ENCODE assay signal across 11 cellular contexts in the genomic region with DNA sequence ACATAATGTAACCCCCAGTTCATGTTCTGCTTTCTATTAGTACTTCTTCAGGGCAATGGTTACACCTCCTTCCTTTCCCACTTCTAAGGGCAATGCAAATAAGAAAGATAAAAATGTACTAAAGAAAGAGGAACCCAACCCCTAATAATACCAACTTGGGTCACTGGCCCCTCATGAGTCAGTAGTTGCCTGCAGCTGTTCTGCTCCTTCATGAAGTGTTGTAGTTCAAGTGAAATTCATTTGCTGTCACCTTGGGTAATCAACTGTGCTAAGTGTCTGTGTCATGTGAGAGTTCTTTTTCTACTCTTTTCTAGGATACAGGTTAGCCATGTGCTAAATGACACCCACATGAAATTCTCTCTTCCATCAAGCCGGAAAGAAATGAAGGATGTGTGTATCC.
A peak's percentile ranks its signal among the peaks of the same experiment; 100 is the strongest.
DNase-seq lines count a peak whose midpoint lies in the region; ATAC-seq, FAIRE-seq and TF ChIP-seq lines count a peak whose summit lies in the region.
"Had no signal": no experiment of that assay in that cellular context is flagged by ENCODE, and none has a peak within 500 bp of the region (broad histone marks: within the 10 kb centered on the region; RNA-seq: fewer than 3 reads in every experiment).

No MANE protein-coding gene starts in this region.

- H3K4me1 Mint-ChIP-seq in effector memory CD8-positive, alpha-beta T cell (ENCODE audit: low read depth in 2 of 2): peaks cover 13 to 19% of the 10 kb centered on the region in 2 donors
- H3K4me1 Mint-ChIP-seq in immature natural killer cell (peaks cover 24 to 48% of the 10 kb centered on the region in 2 donors), HFFc6 (ENCODE audit: low read depth) (no peaks in the 10 kb centered on the region)

- no peak for DNase-seq in effector memory CD8-positive, alpha-beta T cell
- DNase-seq in RCC 7860 (ENCODE audit: low spot score) (no peak), immature natural killer cell (no peak), GM19239 (ENCODE audit: insufficient read length, low spot score) (no peak), HFFc6 (no peak)
- DNase-seq: heart right ventricle, uterus had no signal

- no peaks in the 10 kb centered on the region for H3K27me3 Mint-ChIP-seq in effector memory CD8-positive, alpha-beta T cell
- H3K27me3 Mint-ChIP-seq in immature natural killer cell (ENCODE audit: low read depth in 3 of 3): peaks cover 0 to 4% (median 0%) of the 10 kb centered on the region in 3 donors
- peaks cover 31% of the 10 kb centered on the region for H3K27me3 Mint-ChIP-seq in HFFc6 (ENCODE audit: insufficient read depth)

- peaks cover 16% of the 10 kb centered on the region for H3K36me3 Mint-ChIP-seq in effector memory CD8-positive, alpha-beta T cell (ENCODE audit: insufficient read depth)
- H3K36me3 Mint-ChIP-seq in immature natural killer cell: peaks cover 25 to 55% (median 30%) of the 10 kb centered on the region in 3 donors
- no peaks in the 10 kb centered on the region for H3K36me3 Mint-ChIP-seq in HFFc6 (ENCODE audit: low read depth)

- ATAC-seq in GM18498 (IDR thresholded peaks at IDR 0.05; ENCODE audit: unreplicated experiment) (peak; percentile 93), GM21526 (IDR thresholded peaks at IDR 0.05; ENCODE audit: low FRiP score, unreplicated experiment) (peak; percentile 93), HG03439 (IDR thresholded peaks at IDR 0.05; ENCODE audit: unreplicated experiment) (peak; percentile 91)
- ATAC-seq in effector memory CD8-positive, alpha-beta T cell (replicated peaks): no peak
- ATAC-seq: heart right ventricle had no signal

- no peaks in the 10 kb centered on the region for H3K9me3 Mint-ChIP-seq in effector memory CD8-positive, alpha-beta T cell
- no peaks in the 10 kb centered on the region for H3K9me3 Mint-ChIP-seq in immature natural killer cell
- no peaks in the 10 kb centered on the region for H3K9me3 Mint-ChIP-seq in HFFc6

- TF ChIP-seq CTCF in HFFc6 (IDR thresholded peaks at IDR 0.05): no peak

- H3K4me3 Mint-ChIP-seq in effector memory CD8-positive, alpha-beta T cell: no peak overlapping the region
- no peak overlapping the region for H3K4me3 Mint-ChIP-seq in immature natural killer cell
- no peak overlapping the region for H3K4me3 Mint-ChIP-seq in HFFc6

- peak overlapping the region; percentile 15 to 77 for H3K27ac Mint-ChIP-seq in effector memory CD8-positive, alpha-beta T cell
- H3K27ac Mint-ChIP-seq in immature natural killer cell (peak overlapping the region in 1 of 6 donors; percentile 19), HFFc6 (no peak overlapping the region)

- FAIRE-seq in RCC 7860 (lab: Jason Lieb, UNC): no peak
- FAIRE-seq in GM19239 (lab: Jason Lieb, UNC): no peak
- FAIRE-seq: astrocyte had no signal
